In the genomic region with DNA sequence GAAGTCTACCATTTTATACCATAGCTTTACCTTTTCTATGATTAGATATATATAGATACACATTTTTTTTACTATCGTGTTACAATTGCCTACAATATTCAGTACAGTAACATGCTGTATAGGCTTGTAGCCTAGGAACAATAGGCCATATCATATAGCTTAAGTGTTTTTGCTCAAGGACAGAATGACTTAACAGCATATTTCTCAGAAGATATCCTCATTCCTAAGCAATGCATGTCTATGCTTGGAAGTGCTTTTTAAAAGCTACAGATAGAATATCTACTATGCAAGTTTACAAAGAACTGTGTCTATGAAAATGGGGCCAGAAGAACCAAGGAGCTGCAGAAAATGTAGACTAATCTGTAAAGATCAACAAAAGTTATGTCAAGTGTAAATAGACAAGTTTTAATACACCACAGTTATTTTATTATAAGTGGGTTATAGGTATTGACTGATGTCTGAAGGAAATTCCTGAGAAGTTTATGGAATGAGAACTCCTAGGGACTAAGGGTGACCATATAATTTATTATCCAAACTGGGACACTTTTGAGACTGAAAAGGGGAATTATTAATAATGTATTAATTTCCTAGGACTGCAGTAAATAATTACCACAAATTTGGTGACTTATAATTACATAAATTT, we compare ENCODE assay signal across 18 cellular contexts.
"Had no signal": no experiment of that assay in that cellular context is flagged by ENCODE, and none has a peak within 500 bp of the region (broad histone marks: within the 10 kb centered on the region; RNA-seq: fewer than 3 reads in every experiment).

No MANE protein-coding gene starts in this region.

- ATAC-seq: gastroesophageal sphincter, heart right ventricle, left lung, natural killer cell had no signal

- H3K27ac Mint-ChIP-seq: natural killer cell had no signal

- H3K36me3 ChIP-seq: gastroesophageal sphincter, heart right ventricle, left lung, tibial artery had no signal

- H3K9me3 ChIP-seq: left lung, tibial artery had no signal

- FAIRE-seq: endothelial cell of umbilical vein, urothelium cell line had no signal

- H3K4me3 Mint-ChIP-seq: central memory CD8-positive, alpha-beta T cell; natural killer cell had no signal

- DNase-seq: activated CD4-positive, alpha-beta T cell treated with anti-CD3 and anti-CD28 coated beads, Interleukin-2, amount 50 U/mL, for 1 hour; activated naive CD4-positive, alpha-beta T cell treated with Interleukin-2 at 50 U/mL for 16 hours; cortex of kidney; effector CD8-positive, alpha-beta T cell; heart right ventricle; islet precursor cell; left lung; natural killer cell; posterior cingulate gyrus; retina; stimulated activated CD4-positive, alpha-beta T cell treated with anti-CD3 and anti-CD28 coated beads, Interleukin-2, amount 100 ng/mL, for 48 hours; stimulated activated naive CD4-positive, alpha-beta T cell; T-helper 9 cell; tibial artery had no signal

- H3K9me3 Mint-ChIP-seq: natural killer cell had no signal

- H3K4me3 ChIP-seq: gastroesophageal sphincter, heart right ventricle, left lung, tibial artery had no signal

- H3K27ac ChIP-seq: gastroesophageal sphincter, heart right ventricle, left lung, tibial artery had no signal

- H3K4me1 Mint-ChIP-seq: central memory CD8-positive, alpha-beta T cell; natural killer cell had no signal

- H3K27me3 ChIP-seq: gastroesophageal sphincter, heart right ventricle, left lung, tibial artery had no signal

- H3K36me3 Mint-ChIP-seq: natural killer cell had no signal
